8 cellular contexts compared by ENCODE assay signal in genomic region chr1:8862528-8862927, GRCh38. TPM values are rescaled to one million over a fixed set of nuclear protein-coding genes. Genes with fewer than 3 reads are reported as not detected.
DNase-seq lines count a peak whose midpoint lies in the region; ATAC-seq, FAIRE-seq and TF ChIP-seq lines count a peak whose summit lies in the region.

No MANE protein-coding gene starts in this region.

- WGBS in H1 (ENCODE audit: extremely low coverage in 1 of 2, insufficient coverage in 1 of 2, insufficient read length in 1 of 2, insufficient replicate concordance in 2 of 2, low coverage in 1 of 2, low lambda C conversion rate in 2 of 2, missing lambda C conversion rate in 1 of 2), 2 experiments: 83% methylated on average over 4 of the region's 4 CpGs; no CpG with 5 or more reads in 1 of the 2 experiments
- 80 to 97% (median 85%) methylated on average over 3 to 4 of the region's 4 CpGs for WGBS in spleen, 5 donors
- WGBS in suprapubic skin: 74% methylated on average over 2 of the region's 4 CpGs

- H3K4me3 ChIP-seq in AG04450 (ENCODE audit: low read depth, low read length) (no peak overlapping the region), H1 (ENCODE audit: extremely low read depth in 1 of 4, insufficient read depth in 2 of 4, low read depth in 3 of 4, low read length in 4 of 4) (no peak overlapping the region), spleen (no peak overlapping the region), suprapubic skin (no peak overlapping the region)

- TF ChIP-seq CTCF in AG04450 (IDR thresholded peaks at IDR 0.05; ENCODE audit: low read depth, low read length) (peak; percentile 68), GM12872 (IDR thresholded peaks at IDR 0.05; ENCODE audit: insufficient read depth, low read depth, low read length) (peak; percentile 78), VCaP (conservative IDR thresholded peaks at IDR 0.05) (peak; percentile 77), H1 (IDR thresholded peaks at IDR 0.05; ENCODE audit: control extremely low read depth in 1 of 3, insufficient read depth in 1 of 3, low read depth in 1 of 3, low read length in 3 of 3) (peak; percentile 79 to 96 (median 91)), spleen (IDR thresholded peaks at IDR 0.05 in 8 of 11, conservative IDR thresholded peaks at IDR 0.05 in 3 of 11) (peak in 8 of 11 experiments; percentile 19 to 69 (median 50)), suprapubic skin (IDR thresholded peaks at IDR 0.05) (no peak)

- FAIRE-seq in H1 (lab: Jason Lieb, UNC): no peak

- no peaks in the 10 kb centered on the region for H3K9me3 ChIP-seq in AG04450 (ENCODE audit: control insufficient read depth, insufficient read depth, low read length)
- H3K9me3 ChIP-seq in H1 (ENCODE audit: insufficient read depth in 2 of 2, low read depth in 1 of 2, low read length in 1 of 2): no peaks in the 10 kb centered on the region
- no peaks in the 10 kb centered on the region for H3K9me3 ChIP-seq in spleen
- no peaks in the 10 kb centered on the region for H3K9me3 ChIP-seq in suprapubic skin

- POLR2A ChIA-PET in AG04450 (lab: Yijun Ruan, JAX) (interaction anchor here (2.2 to 2.8 kb wide), 2 partner anchors 12 to 16 kb away, joined by 10 to 16 read pairs; partner anchors contain the start of gene ENO1), H1 (lab: Charles Lee; ENCODE audit: partially characterized antibody) (interaction anchor here (0.8 to 39.6 kb wide), 9 partner anchors 7 to 200 kb away, joined by 3 to 880 read pairs (median 4); partner anchors contain the start of genes ENO1 and RERE)

- no peak overlapping the region for H4K91ac ChIP-seq in H1 (replicated peaks; ENCODE audit: insufficient read length, low read length)

- intact Hi-C loops in spleen (cut with DNase I; ENCODE audit: low total_unique reads): no loop called here

- no peak overlapping the region for H3K14ac ChIP-seq in H1 (ENCODE audit: insufficient read length)

- DNase-seq in AG04450 (ENCODE audit: low read depth, low spot score) (no peak), H1 (ENCODE audit: low read depth in 1 of 2, low spot score in 2 of 2) (peak in 1 of 2 experiments; percentile 82), spleen (no peak), suprapubic skin (ENCODE audit: low spot score in 2 of 2) (no peak), amniotic stem cell (lab: John Stamatoyannopoulos, UW) (no peak)

- TF ChIP-seq EP300 in H1 (IDR thresholded peaks at IDR 0.05; ENCODE audit: borderline replicate concordance in 1 of 2, low read depth in 2 of 2, low read length in 2 of 2) (no peak), suprapubic skin (IDR thresholded peaks at IDR 0.05) (no peak)

- no peak overlapping the region for H2AFZ ChIP-seq in H1 (ENCODE audit: low read length)

- TF ChIP-seq POLR2A in H1 (IDR thresholded peaks at IDR 0.05; ENCODE audit: control extremely low read depth in 1 of 2, low read depth in 2 of 2, low read length in 2 of 2): no peak
- TF ChIP-seq POLR2A in spleen (IDR thresholded peaks at IDR 0.05): no peak
- TF ChIP-seq POLR2A in suprapubic skin (IDR thresholded peaks at IDR 0.05): no peak

- no peak overlapping the region for H3K4me2 ChIP-seq in H1 (ENCODE audit: insufficient read depth in 1 of 2, low read depth in 2 of 2, low read length in 2 of 2)

- no peak overlapping the region for H2BK15ac ChIP-seq in H1 (ENCODE audit: low read length)

- CTCF ChIA-PET in AG04450 (lab: Charles Lee): interaction anchor here (0.6 to 11.2 kb wide), 12 partner anchors 10 to 707 kb away, joined by 3 to 82 read pairs (median 4); no protein-coding TSS in a partner anchor
- CTCF ChIA-PET in H1 (lab: Charles Lee; ENCODE audit: partially characterized antibody): interaction anchor here (0.5 to 8.9 kb wide), 24 partner anchors 10 to 501 kb away, joined by 3 to 128 read pairs (median 3); no protein-coding TSS in a partner anchor

- H4K5ac ChIP-seq in H1 (ENCODE audit: insufficient read length, low read depth, low read length): no peak overlapping the region

- no peak overlapping the region for H3K23ac ChIP-seq in H1 (ENCODE audit: insufficient read length)

- H2BK12ac ChIP-seq in H1 (ENCODE audit: low read depth, low read length): no peak overlapping the region

- peak in 1 of 2 experiments; percentile 42; a peak in 2 of 4 replicates for TF ChIP-seq RAD21 in H1 (IDR thresholded peaks at IDR 0.05 in 1 of 2, conservative IDR thresholded peaks at IDR 0.05 in 1 of 2; ENCODE audit: low read depth in 2 of 2, low read length in 2 of 2)

- no peaks in the 10 kb centered on the region for H3K27me3 ChIP-seq in AG04450 (ENCODE audit: control insufficient read depth, insufficient read depth, low read length)
- no peaks in the 10 kb centered on the region for H3K27me3 ChIP-seq in H1 (replicated peaks in 1 of 4; ENCODE audit: control insufficient read depth in 3 of 4, extremely low read depth in 1 of 4, insufficient read depth in 3 of 4, low read length in 3 of 4)
- no peaks in the 10 kb centered on the region for H3K27me3 ChIP-seq in spleen (replicated peaks in 1 of 7)
- H3K27me3 ChIP-seq in suprapubic skin: no peaks in the 10 kb centered on the region

- H3K36me3 ChIP-seq in H1 (ENCODE audit: control insufficient read depth in 2 of 4, insufficient read depth in 4 of 4, low read length in 3 of 4) (peaks cover 68 to 98% (median 86%) of the 10 kb centered on the region in 4 experiments), spleen (peaks cover 6 to 100% (median 93%) of the 10 kb centered on the region in 6 donors), suprapubic skin (peaks cover 96% of the 10 kb centered on the region)

- ATAC-seq in HG03460 (IDR thresholded peaks at IDR 0.05; ENCODE audit: unreplicated experiment): no peak

- H2BK20ac ChIP-seq in H1 (ENCODE audit: low read length): no peak overlapping the region

- H4K20me1 ChIP-seq in H1 (replicated peaks in 1 of 2; ENCODE audit: control insufficient read depth in 1 of 2, insufficient read depth in 2 of 2, low read length in 2 of 2): peaks cover 34 to 38% of the 10 kb centered on the region in 2 experiments

- H4K8ac ChIP-seq in H1 (ENCODE audit: extremely low read depth, insufficient read depth, low read length): no peak overlapping the region

- peaks cover 3 to 8% (median 5%) of the 10 kb centered on the region in 4 experiments for H3K4me1 ChIP-seq in H1 (replicated peaks in 1 of 4; ENCODE audit: control insufficient read depth in 3 of 4, insufficient read depth in 4 of 4, low read length in 3 of 4)
- peaks cover 8 to 60% (median 25%) of the 10 kb centered on the region in 6 donors for H3K4me1 ChIP-seq in spleen
- H3K4me1 ChIP-seq in suprapubic skin: peaks cover 8% of the 10 kb centered on the region

- H3K9ac ChIP-seq in H1 (replicated peaks in 1 of 4; ENCODE audit: extremely low read depth in 1 of 4, low read depth in 3 of 4, low read length in 3 of 4): no peak overlapping the region

- H3K56ac ChIP-seq in H1 (replicated peaks; ENCODE audit: insufficient read length, low read depth, low read length): no peak overlapping the region

- H3K18ac ChIP-seq in H1 (ENCODE audit: extremely low read depth, low read length): no peak overlapping the region

- H3K79me1 ChIP-seq in H1 (ENCODE audit: low read depth, low read length): 0 out of 2 replicates have a peak, but pooled peaks cover 2% of the 10 kb centered on the region

- H2BK5ac ChIP-seq in H1 (ENCODE audit: low read depth, low read length): no peak overlapping the region

- H3K27ac ChIP-seq in AG04450 (ENCODE audit: low read depth, low read length): peak overlapping the region; percentile 47
- H3K27ac ChIP-seq in VCaP: no peak overlapping the region
- H3K27ac ChIP-seq in H1 (ENCODE audit: low read depth, low read length): no peak overlapping the region; the same call in 1 of the 2 replicates
- H3K27ac ChIP-seq in spleen: peak overlapping the region in 2 of 8 donors; percentile 16 to 36
- no peak overlapping the region for H3K27ac ChIP-seq in suprapubic skin

- no peaks in the 10 kb centered on the region for H3K23me2 ChIP-seq in H1 (ENCODE audit: low read depth, low read length)

- H3K4ac ChIP-seq in H1 (replicated peaks; ENCODE audit: insufficient read length, low read depth, low read length): no peak overlapping the region

- H3K79me2 ChIP-seq in H1 (ENCODE audit: control insufficient read depth in 1 of 2, insufficient read depth in 2 of 2, low read length in 2 of 2): peaks cover 0 to 2% of the 10 kb centered on the region in 2 experiments; a peak in 1 of 4 replicates

- no peak overlapping the region for H2AK5ac ChIP-seq in H1 (ENCODE audit: low read depth, low read length)

- H2BK120ac ChIP-seq in H1 (replicated peaks; ENCODE audit: low read depth, low read length): no peak overlapping the region

TF ChIP-seq in H1, 55 proteins besides CTCF, POLR2A, EP300 and RAD21 (continues in another document):
- no peak for TF ChIP-seq CEBPB (IDR thresholded peaks at IDR 0.05; ENCODE audit: low read depth, low read length)

RNA-seq across cellular contexts. Expression of gene ENO1, which starts 16.0 kb away (rescaled TPM):
- polyA plus RNA-seq in AG04450 (2011; rRNA removed) (1,423 and 1,563 TPM in 2 replicates), H1 (2011; rRNA removed) (1,763 and 2,059 TPM in 2 replicates), spleen (100 to 1,000 TPM; 249 to 376 (median 357) TPM)
- polyA minus RNA-seq in AG04450 (2011; rRNA and poly(A)+ RNA removed): 1,479 and 1,712 TPM in 2 replicates
- 2,080 and 2,117 TPM in 2 replicates for total RNA-seq in H1 (2021; fragmentation: NEBNext Ultra II Directional; extraction: Animal tissue kit (Norgen Biotek cat#: 25700))
- polyA plus RNA-seq in H1 (2011; cell fraction: cytosol; rRNA removed): 2,358 TPM
- 2,405 TPM for polyA plus RNA-seq in H1 (2011; cell fraction: nucleus; rRNA removed)
- 1,870 to 2,736 TPM (median 2,687 TPM) in 4 replicates for polyA plus RNA-seq in H1 (2012, experiment 1 of 2)
- polyA plus RNA-seq in H1 (2012, experiment 2 of 2): 3,551 TPM
- 1,002 TPM for polyA plus RNA-seq in H1 (2013, experiment 1 of 2)
- polyA plus RNA-seq in H1 (2013, experiment 2 of 2): 997 TPM
- polyA minus RNA-seq in H1 (2011; rRNA and poly(A)+ RNA removed): 2,726 and 2,920 TPM in 2 replicates
- polyA minus RNA-seq in H1 (2011; cell fraction: cytosol; rRNA and poly(A)+ RNA removed): 1,825 TPM
- polyA minus RNA-seq in H1 (2011; cell fraction: nucleus; rRNA and poly(A)+ RNA removed): 812 TPM
- total RNA-seq in spleen (100 to 1,000 TPM; 289 to 751 (median 408) TPM), suprapubic skin (100 to 1,000 TPM; 406 to 694 (median 578) TPM)

RNA-seq across cellular contexts. Expression of gene RERE, which starts 45.1 kb away (rescaled TPM):
- polyA plus RNA-seq in AG04450 (2011; rRNA removed) (14.3 and 20.6 TPM in 2 replicates), H1 (2011; rRNA removed) (15.3 and 17.5 TPM in 2 replicates), spleen (10 to 100 TPM; 10.3 to 28.4 (median 16.2) TPM)
- polyA minus RNA-seq in AG04450 (2011; rRNA and poly(A)+ RNA removed): 92.5 and 93.5 TPM in 2 replicates
- 126 and 142 TPM in 2 replicates for total RNA-seq in H1 (2021; fragmentation: NEBNext Ultra II Directional; extraction: Animal tissue kit (Norgen Biotek cat#: 25700))
- polyA plus RNA-seq in H1 (2011; cell fraction: cytosol; rRNA removed): 10.6 TPM
- polyA plus RNA-seq in H1 (2011; cell fraction: nucleus; rRNA removed): 92.6 TPM
- polyA plus RNA-seq in H1 (2012, experiment 1 of 2): 63.0 to 85.2 TPM (median 68.9 TPM) in 4 replicates
- 48.9 TPM for polyA plus RNA-seq in H1 (2012, experiment 2 of 2)
- 54.3 TPM for polyA plus RNA-seq in H1 (2013, experiment 1 of 2)
- polyA plus RNA-seq in H1 (2013, experiment 2 of 2): 52.9 TPM
- polyA minus RNA-seq in H1 (2011; rRNA and poly(A)+ RNA removed): 140 and 169 TPM in 2 replicates
- 66.2 TPM for polyA minus RNA-seq in H1 (2011; cell fraction: cytosol; rRNA and poly(A)+ RNA removed)
- polyA minus RNA-seq in H1 (2011; cell fraction: nucleus; rRNA and poly(A)+ RNA removed): 188 TPM
- total RNA-seq in spleen (100 to 1,000 TPM in 6 of 7 donors, 10 to 100 TPM in 1; 86.8 to 149 (median 130) TPM), suprapubic skin (100 to 1,000 TPM in 2 of 4 donors, 10 to 100 TPM in 2; 43.4 to 113 (median 83.3) TPM)

Comparison
In these comparisons a context has a peak if more than half of its experiments do, and no peak if none do; other contexts are left out.
1. CTCF ChIP-seq: peak in AG04450 (single experiment), GM12872 (single experiment), VCaP (single experiment), H1 (3 of 3) and spleen (8 of 11); none in suprapubic skin (0 of 2).